1 cellular context compared by ENCODE assay signal in genomic region chr5:135973323-135974018, GRCh38.
TF ChIP-seq lines count a peak whose summit lies in the region.

No MANE protein-coding gene starts in this region.

TF ChIP-seq in HepG2, 621 proteins besides CTCF, POLR2A, EP300 and RAD21 (continued from another document and continues in another):
- TF ChIP-seq FOXO1 (CRISPR knock-in tag; IDR thresholded peaks at IDR 0.05) (peak; percentile 100), ZFP90 (CRISPR knock-in tag; IDR thresholded peaks at IDR 0.05; ENCODE audit: borderline replicate concordance) (peak; percentile 65; the same call in 1 of the 2 replicates), ZNF547 (CRISPR knock-in tag; IDR thresholded peaks at IDR 0.05) (0 out of 2 replicates have a peak, but pooled peaks have one; percentile 57), ZNF773 (CRISPR knock-in tag; IDR thresholded peaks at IDR 0.05; ENCODE audit: borderline replicate concordance) (no peak), RORA (CRISPR knock-in tag; IDR thresholded peaks at IDR 0.05) (no peak), CHD4 (IDR thresholded peaks at IDR 0.05; ENCODE audit: borderline replicate concordance, low read length) (peak; percentile 98; the same call in 1 of the 2 replicates), ZKSCAN8 (CRISPR knock-in tag; IDR thresholded peaks at IDR 0.05; ENCODE audit: borderline replicate concordance) (peak; percentile 93), ZBTB2 (CRISPR knock-in tag; IDR thresholded peaks at IDR 0.05; ENCODE audit: low read depth) (no peak), TP53 (CRISPR knock-in tag; conservative IDR thresholded peaks at IDR 0.05) (0 out of 2 replicates have a peak, but pooled peaks have one; percentile 34), ZBTB7A (CRISPR knock-in tag; IDR thresholded peaks at IDR 0.05) (no peak), ISX (CRISPR knock-in tag; conservative IDR thresholded peaks at IDR 0.05) (no peak), ZBTB39 (CRISPR knock-in tag; IDR thresholded peaks at IDR 0.05) (peak; percentile 97), RXRA (CRISPR knock-in tag; IDR thresholded peaks at IDR 0.05) (peak; percentile 92; the same call in 1 of the 2 replicates), IKZF5 (CRISPR knock-in tag; IDR thresholded peaks at IDR 0.05) (peak; percentile 100), NFKBIZ (CRISPR knock-in tag; IDR thresholded peaks at IDR 0.05) (peak; percentile 98), ZNF431 (CRISPR knock-in tag; IDR thresholded peaks at IDR 0.05; ENCODE audit: borderline replicate concordance, low read depth) (peak; percentile 86; the same call in 1 of the 2 replicates), NRL (CRISPR knock-in tag; IDR thresholded peaks at IDR 0.05; ENCODE audit: borderline replicate concordance) (no peak), SNAPC4 (CRISPR knock-in tag; IDR thresholded peaks at IDR 0.05) (no peak), ZNF205 (CRISPR knock-in tag; IDR thresholded peaks at IDR 0.05) (peak; percentile 78; the same call in 1 of the 2 replicates), ZNF282 (IDR thresholded peaks at IDR 0.05; ENCODE audit: partially characterized antibody) (no peak), ZNF292 (CRISPR knock-in tag; IDR thresholded peaks at IDR 0.05; ENCODE audit: borderline replicate concordance, low read depth) (peak; percentile 66; the same call in 1 of the 2 replicates), ATRX (CRISPR knock-in tag; IDR thresholded peaks at IDR 0.05; ENCODE audit: borderline replicate concordance) (no peak), TMF1 (CRISPR knock-in tag; IDR thresholded peaks at IDR 0.05; ENCODE audit: low read depth) (no peak; the same call in 1 of the 2 replicates), ZNF646 (CRISPR knock-in tag; IDR thresholded peaks at IDR 0.05) (peak; percentile 90; the same call in 1 of the 2 replicates), JUNB (CRISPR knock-in tag; IDR thresholded peaks at IDR 0.05; ENCODE audit: borderline replicate concordance) (peak; percentile 78; the same call in 1 of the 2 replicates), YEATS2 (CRISPR knock-in tag; IDR thresholded peaks at IDR 0.05; ENCODE audit: borderline replicate concordance) (peak; percentile 76; the same call in 1 of the 2 replicates), HOXD1 (CRISPR knock-in tag; IDR thresholded peaks at IDR 0.05) (peak; percentile 89), GRHL1 (CRISPR knock-in tag; conservative IDR thresholded peaks at IDR 0.05) (no peak), ZNF660 (CRISPR knock-in tag; IDR thresholded peaks at IDR 0.05; ENCODE audit: borderline replicate concordance, low read depth) (no peak), ZNF264 (CRISPR knock-in tag; IDR thresholded peaks at IDR 0.05) (peak; percentile 97), ZMAT3 (CRISPR knock-in tag; conservative IDR thresholded peaks at IDR 0.05) (peak; percentile 75; the same call in 1 of the 2 replicates), ZNF17 (CRISPR knock-in tag; IDR thresholded peaks at IDR 0.05) (no peak), ZSCAN12 (CRISPR knock-in tag; IDR thresholded peaks at IDR 0.05) (0 out of 2 replicates have a peak, but pooled peaks have one; percentile 34), ZNF564 (CRISPR knock-in tag; IDR thresholded peaks at IDR 0.05) (0 out of 2 replicates have a peak, but pooled peaks have one; percentile 50), ARID2 (CRISPR knock-in tag; IDR thresholded peaks at IDR 0.05; ENCODE audit: borderline replicate concordance) (peak; percentile 93), SOX5 (CRISPR knock-in tag; IDR thresholded peaks at IDR 0.05; ENCODE audit: borderline replicate concordance) (peak; percentile 100), CSRNP1 (CRISPR knock-in tag; IDR thresholded peaks at IDR 0.05) (peak; percentile 81; the same call in 1 of the 2 replicates), TCF12 (IDR thresholded peaks at IDR 0.05) (no peak), TCF12 (CRISPR knock-in tag; IDR thresholded peaks at IDR 0.05) (0 out of 2 replicates have a peak, but pooled peaks have one; percentile 63)
